In genomic region chr13:102145750-102146149, GRCh38 we compare ENCODE assay signal across 6 cellular contexts.
"Had no signal": no experiment of that assay in that cellular context is flagged by ENCODE, and none has a peak within 500 bp of the region (broad histone marks: within the 10 kb centered on the region; RNA-seq: fewer than 3 reads in every experiment).

No MANE protein-coding gene starts in this region.

- DNase-seq: IMR-90, KBM-7, KG1 had no signal

- ATAC-seq: HepG2, K562 had no signal

- H3K4me3 ChIP-seq: K562 had no signal

- H3K27ac ChIP-seq: HL-60 had no signal
